In genomic region chr3:173891272-173892100, GRCh38 we compare ENCODE assay signal across 20 cellular contexts.
DNase-seq lines count a peak whose midpoint lies in the region; ATAC-seq and TF ChIP-seq lines count a peak whose summit lies in the region.
"Had no signal": no experiment of that assay in that cellular context is flagged by ENCODE, and none has a peak within 500 bp of the region (broad histone marks: within the 10 kb centered on the region; RNA-seq: fewer than 3 reads in every experiment).

No MANE protein-coding gene starts in this region.

- CTCF ChIA-PET in MCF 10A (lab: Yijun Ruan, JAX) = interaction anchor here (0.7 kb wide), 1 partner anchor 35 kb away, joined by 3 read pairs; no protein-coding TSS in a partner anchor

- H3K4me1 ChIP-seq in breast epithelium = no peaks in the 10 kb centered on the region
- H3K4me1 ChIP-seq in osteoblast (ENCODE audit: insufficient read depth, low read length) = peaks cover 27% of the 10 kb centered on the region
- H3K4me1 ChIP-seq: heart left ventricle, testis had no signal

- no peaks in the 10 kb centered on the region for H3K27me3 Mint-ChIP-seq in MCF 10A (ENCODE audit: insufficient read depth, unreplicated experiment)
- H3K27me3 Mint-ChIP-seq: activated CD4-positive, alpha-beta T cell treated with anti-CD3 and anti-CD28 coated beads, Interleukin-2, amount 10 ng/mL, durations not matched to agents 24 days and 14 days; activated naive CD8-positive, alpha-beta T cell had no signal

- POLR2A ChIA-PET in MCF 10A (lab: Yijun Ruan, JAX) = no interaction called here

- H3K4me1 Mint-ChIP-seq in MCF 10A (ENCODE audit: insufficient read depth, unreplicated experiment) = peaks cover 5% of the 10 kb centered on the region
- H3K4me1 Mint-ChIP-seq: activated CD4-positive, alpha-beta T cell treated with anti-CD3 and anti-CD28 coated beads, Interleukin-2, amount 10 ng/mL, durations not matched to agents 24 days and 14 days had no signal

- DNase-seq in MCF 10A (ENCODE audit: unreplicated experiment) (peak; percentile 6), breast epithelium (ENCODE audit: low spot score in 2 of 2) (no peak), NCI-H69 (lab: John Stamatoyannopoulos, UW) (peak; percentile 40), cerebellum (ENCODE audit: low spot score) (peak; percentile 9), osteoblast (ENCODE audit: insufficient read length, low spot score, missing footprints) (no peak), NCI-H1694 treated with DMSO at 0.1 percent for 48 hours (lab: John Stamatoyannopoulos, UW) (no peak)
- DNase-seq: activated CD4-positive, alpha-beta T cell treated with anti-CD3 and anti-CD28 coated beads, Interleukin-2, amount 10 ng/mL, durations not matched to agents 24 days and 14 days; central memory CD4-positive, alpha-beta T cell; heart left ventricle; midbrain; NCI-H146; right cardiac atrium; stimulated activated CD4-positive, alpha-beta T cell treated with anti-CD3 and anti-CD28 coated beads, Interleukin-1b, Interleukin-23, amount 100 ng/mL, for 48 hours; testis had no signal

- no peaks in the 10 kb centered on the region for H3K36me3 Mint-ChIP-seq in MCF 10A (ENCODE audit: insufficient read depth, unreplicated experiment)
- H3K36me3 Mint-ChIP-seq: activated naive CD8-positive, alpha-beta T cell had no signal

- H3K4me3 Mint-ChIP-seq in MCF 10A (ENCODE audit: unreplicated experiment) = no peak overlapping the region
- H3K4me3 Mint-ChIP-seq: activated CD4-positive, alpha-beta T cell treated with anti-CD3 and anti-CD28 coated beads, Interleukin-2, amount 10 ng/mL, durations not matched to agents 24 days and 14 days; activated naive CD8-positive, alpha-beta T cell; T-helper 2 cell treated with Interferon-gamma antibody and Interleukin-4, amounts not matched to agents 5 μg/mL and 100 μg/mL, for 36 hours had no signal

- H3K79me2 ChIP-seq in osteoblast (ENCODE audit: insufficient read depth, low read length) = no peaks in the 10 kb centered on the region

- H2AFZ ChIP-seq in osteoblast (ENCODE audit: low read length) = no peak overlapping the region

- H3K27me3 ChIP-seq in breast epithelium (no peaks in the 10 kb centered on the region), osteoblast (ENCODE audit: insufficient read depth, low read length) (no peaks in the 10 kb centered on the region)
- H3K27me3 ChIP-seq: testis had no signal

- no peak for TF ChIP-seq CTCF in MCF 10A (IDR thresholded peaks at IDR 0.05; ENCODE audit: unreplicated experiment)
- TF ChIP-seq CTCF in breast epithelium (IDR thresholded peaks at IDR 0.05) = no peak
- no peak for TF ChIP-seq CTCF in osteoblast (IDR thresholded peaks at IDR 0.05; ENCODE audit: extremely low read depth, low read depth, low read length)

- no peaks in the 10 kb centered on the region for H3K36me3 ChIP-seq in breast epithelium
- no peaks in the 10 kb centered on the region for H3K36me3 ChIP-seq in osteoblast (ENCODE audit: insufficient read depth, low read length)
- H3K36me3 ChIP-seq: heart left ventricle had no signal

- no peak for TF ChIP-seq POLR2A in breast epithelium (IDR thresholded peaks at IDR 0.05)

- H3K4me3 ChIP-seq in breast epithelium (no peak overlapping the region), osteoblast (ENCODE audit: insufficient read depth, low read length) (no peak overlapping the region)
- H3K4me3 ChIP-seq: heart left ventricle, testis had no signal

- no peak overlapping the region for H3K27ac Mint-ChIP-seq in MCF 10A (ENCODE audit: low read depth, unreplicated experiment)
- H3K27ac Mint-ChIP-seq: activated CD4-positive, alpha-beta T cell treated with anti-CD3 and anti-CD28 coated beads, Interleukin-2, amount 10 ng/mL, durations not matched to agents 24 days and 14 days; activated naive CD8-positive, alpha-beta T cell; T-helper 2 cell treated with Interferon-gamma antibody and Interleukin-4, amounts not matched to agents 5 μg/mL and 100 μg/mL, for 36 hours had no signal

- BruUV-seq in MCF 10A (replicated peaks; lab: Mats Ljungman, UMichigan) = no TSS peak

- H4K20me1 ChIP-seq in osteoblast (ENCODE audit: insufficient read depth, low read length) = no peaks in the 10 kb centered on the region

- H3K4me2 ChIP-seq in osteoblast (ENCODE audit: insufficient read depth, low read length) = no peak overlapping the region

- intact Hi-C loops in MCF 10A (cut with micrococcal nuclease) = no loop called here
- intact Hi-C loops in breast epithelium (cut with DNase I; ENCODE audit: low total_unique reads) = no loop called here

- H3K27ac ChIP-seq in breast epithelium = no peak overlapping the region
- no peak overlapping the region for H3K27ac ChIP-seq in osteoblast (ENCODE audit: low read depth, low read length)
- H3K27ac ChIP-seq: heart left ventricle, testis had no signal

- no peak for ATAC-seq in HG03045 (IDR thresholded peaks at IDR 0.05; ENCODE audit: unreplicated experiment)
- no peak for ATAC-seq in GM19035 (IDR thresholded peaks at IDR 0.05; ENCODE audit: unreplicated experiment)
- ATAC-seq: heart left ventricle, HepG2, right cardiac atrium, Right ventricle myocardium inferior had no signal

- H3K9me3 Mint-ChIP-seq in MCF 10A (ENCODE audit: unreplicated experiment) = no peaks in the 10 kb centered on the region
- H3K9me3 Mint-ChIP-seq: activated CD4-positive, alpha-beta T cell treated with anti-CD3 and anti-CD28 coated beads, Interleukin-2, amount 10 ng/mL, durations not matched to agents 24 days and 14 days; T-helper 2 cell treated with Interferon-gamma antibody and Interleukin-4, amounts not matched to agents 5 μg/mL and 100 μg/mL, for 36 hours had no signal

- H3K9me3 ChIP-seq in breast epithelium (no peaks in the 10 kb centered on the region), osteoblast (ENCODE audit: low read depth, low read length) (no peaks in the 10 kb centered on the region)
- H3K9me3 ChIP-seq: heart left ventricle, testis had no signal

Comparison
In these comparisons a context has a peak if more than half of its experiments do, and no peak if none do; other contexts are left out.
1. DNase-seq: peak in MCF 10A (single experiment), NCI-H69 (single experiment) and cerebellum (single experiment); none in breast epithelium (0 of 2), osteoblast (single experiment) and NCI-H1694 treated with DMSO at 0.1 percent for 48 hours (single experiment).